In the genomic region with DNA sequence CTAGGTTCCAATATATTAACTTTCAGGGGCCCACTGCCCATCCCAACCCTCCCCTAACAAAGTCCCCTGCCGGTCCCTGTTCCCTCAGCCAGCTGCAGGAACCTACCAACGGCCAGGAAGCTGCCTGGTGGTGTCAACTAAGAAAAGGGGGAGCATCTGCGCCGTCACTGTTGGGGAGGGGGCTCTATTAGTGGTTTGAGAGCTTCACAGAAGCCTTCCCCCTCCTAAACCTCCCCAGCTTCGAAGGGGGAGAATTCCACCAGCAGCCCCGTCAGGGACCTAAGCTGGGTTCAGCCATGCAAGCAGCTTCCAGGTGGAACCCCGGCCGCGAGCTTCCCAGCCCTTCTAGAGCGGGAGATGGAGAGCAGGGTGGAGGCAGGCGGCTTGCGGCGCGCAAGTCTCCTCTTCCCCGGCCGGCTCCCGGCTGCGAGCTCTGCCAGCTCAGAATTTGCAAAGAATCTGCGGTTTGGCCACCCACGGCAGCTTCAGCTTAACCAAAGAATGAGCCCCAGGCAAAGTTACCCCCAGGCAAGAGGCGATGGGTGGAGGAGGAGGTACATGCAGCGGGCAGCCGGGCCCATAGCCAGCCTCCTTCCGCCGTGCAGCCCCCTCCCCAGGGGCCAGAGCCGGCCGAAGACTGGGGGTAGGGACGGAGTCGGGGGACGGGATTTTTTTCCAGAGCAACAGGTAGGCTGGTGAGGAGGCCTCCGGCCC, we compare ENCODE assay signal across 1 cellular context.
A peak's percentile ranks its signal among the peaks of the same experiment; 100 is the strongest.
TF ChIP-seq lines count a peak whose summit lies in the region.

No MANE protein-coding gene starts in this region.

TF ChIP-seq in GM23338, 12 proteins besides CTCF, POLR2A, EP300 and RAD21 (continued from another document):
- TF ChIP-seq, protein P1, sequence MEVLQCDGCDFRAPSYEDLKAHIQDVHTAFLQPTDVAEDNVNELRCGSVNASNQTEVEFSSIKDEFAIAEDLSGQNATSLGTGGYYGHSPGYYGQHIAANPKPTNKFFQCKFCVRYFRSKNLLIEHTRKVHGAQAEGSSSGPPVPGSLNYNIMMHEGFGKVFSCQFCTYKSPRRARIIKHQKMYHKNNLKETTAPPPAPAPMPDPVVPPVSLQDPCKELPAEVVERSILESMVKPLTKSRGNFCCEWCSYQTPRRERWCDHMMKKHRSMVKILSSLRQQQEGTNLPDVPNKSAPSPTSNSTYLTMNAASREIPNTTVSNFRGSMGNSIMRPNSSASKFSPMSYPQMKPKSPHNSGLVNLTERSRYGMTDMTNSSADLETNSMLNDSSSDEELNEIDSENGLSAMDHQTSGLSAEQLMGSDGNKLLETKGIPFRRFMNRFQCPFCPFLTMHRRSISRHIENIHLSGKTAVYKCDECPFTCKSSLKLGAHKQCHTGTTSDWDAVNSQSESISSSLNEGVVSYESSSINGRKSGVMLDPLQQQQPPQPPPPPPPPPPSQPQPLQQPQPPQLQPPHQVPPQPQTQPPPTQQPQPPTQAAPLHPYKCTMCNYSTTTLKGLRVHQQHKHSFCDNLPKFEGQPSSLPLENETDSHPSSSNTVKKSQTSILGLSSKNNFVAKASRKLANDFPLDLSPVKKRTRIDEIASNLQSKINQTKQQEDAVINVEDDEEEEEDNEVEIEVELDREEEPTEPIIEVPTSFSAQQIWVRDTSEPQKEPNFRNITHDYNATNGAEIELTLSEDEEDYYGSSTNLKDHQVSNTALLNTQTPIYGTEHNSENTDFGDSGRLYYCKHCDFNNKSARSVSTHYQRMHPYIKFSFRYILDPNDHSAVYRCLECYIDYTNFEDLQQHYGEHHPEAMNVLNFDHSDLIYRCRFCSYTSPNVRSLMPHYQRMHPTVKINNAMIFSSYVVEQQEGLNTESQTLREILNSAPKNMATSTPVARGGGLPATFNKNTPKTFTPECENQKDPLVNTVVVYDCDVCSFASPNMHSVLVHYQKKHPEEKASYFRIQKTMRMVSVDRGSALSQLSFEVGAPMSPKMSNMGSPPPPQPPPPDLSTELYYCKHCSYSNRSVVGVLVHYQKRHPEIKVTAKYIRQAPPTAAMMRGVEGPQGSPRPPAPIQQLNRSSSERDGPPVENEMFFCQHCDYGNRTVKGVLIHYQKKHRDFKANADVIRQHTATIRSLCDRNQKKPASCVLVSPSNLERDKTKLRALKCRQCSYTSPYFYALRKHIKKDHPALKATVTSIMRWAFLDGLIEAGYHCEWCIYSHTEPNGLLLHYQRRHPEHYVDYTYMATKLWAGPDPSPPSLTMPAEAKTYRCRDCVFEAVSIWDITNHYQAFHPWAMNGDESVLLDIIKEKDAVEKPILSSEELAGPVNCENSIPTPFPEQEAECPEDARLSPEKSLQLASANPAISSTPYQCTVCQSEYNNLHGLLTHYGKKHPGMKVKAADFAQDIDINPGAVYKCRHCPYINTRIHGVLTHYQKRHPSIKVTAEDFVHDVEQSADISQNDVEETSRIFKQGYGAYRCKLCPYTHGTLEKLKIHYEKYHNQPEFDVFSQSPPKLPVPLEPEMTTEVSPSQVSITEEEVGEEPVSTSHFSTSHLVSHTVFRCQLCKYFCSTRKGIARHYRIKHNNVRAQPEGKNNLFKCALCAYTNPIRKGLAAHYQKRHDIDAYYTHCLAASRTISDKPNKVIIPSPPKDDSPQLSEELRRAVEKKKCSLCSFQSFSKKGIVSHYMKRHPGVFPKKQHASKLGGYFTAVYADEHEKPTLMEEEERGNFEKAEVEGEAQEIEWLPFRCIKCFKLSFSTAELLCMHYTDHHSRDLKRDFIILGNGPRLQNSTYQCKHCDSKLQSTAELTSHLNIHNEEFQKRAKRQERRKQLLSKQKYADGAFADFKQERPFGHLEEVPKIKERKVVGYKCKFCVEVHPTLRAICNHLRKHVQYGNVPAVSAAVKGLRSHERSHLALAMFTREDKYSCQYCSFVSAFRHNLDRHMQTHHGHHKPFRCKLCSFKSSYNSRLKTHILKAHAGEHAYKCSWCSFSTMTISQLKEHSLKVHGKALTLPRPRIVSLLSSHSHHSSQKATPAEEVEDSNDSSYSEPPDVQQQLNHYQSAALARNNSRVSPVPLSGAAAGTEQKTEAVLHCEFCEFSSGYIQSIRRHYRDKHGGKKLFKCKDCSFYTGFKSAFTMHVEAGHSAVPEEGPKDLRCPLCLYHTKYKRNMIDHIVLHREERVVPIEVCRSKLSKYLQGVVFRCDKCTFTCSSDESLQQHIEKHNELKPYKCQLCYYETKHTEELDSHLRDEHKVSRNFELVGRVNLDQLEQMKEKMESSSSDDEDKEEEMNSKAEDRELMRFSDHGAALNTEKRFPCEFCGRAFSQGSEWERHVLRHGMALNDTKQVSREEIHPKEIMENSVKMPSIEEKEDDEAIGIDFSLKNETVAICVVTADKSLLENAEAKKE (CRISPR knock-in tag; IDR thresholded peaks at IDR 0.05) = no peak
- TF ChIP-seq STAT1 (IDR thresholded peaks at IDR 0.05; ENCODE audit: unreplicated experiment) (no peak), JUNB (IDR thresholded peaks at IDR 0.05; ENCODE audit: unreplicated experiment) (no peak)
- TF ChIP-seq, protein P2, sequence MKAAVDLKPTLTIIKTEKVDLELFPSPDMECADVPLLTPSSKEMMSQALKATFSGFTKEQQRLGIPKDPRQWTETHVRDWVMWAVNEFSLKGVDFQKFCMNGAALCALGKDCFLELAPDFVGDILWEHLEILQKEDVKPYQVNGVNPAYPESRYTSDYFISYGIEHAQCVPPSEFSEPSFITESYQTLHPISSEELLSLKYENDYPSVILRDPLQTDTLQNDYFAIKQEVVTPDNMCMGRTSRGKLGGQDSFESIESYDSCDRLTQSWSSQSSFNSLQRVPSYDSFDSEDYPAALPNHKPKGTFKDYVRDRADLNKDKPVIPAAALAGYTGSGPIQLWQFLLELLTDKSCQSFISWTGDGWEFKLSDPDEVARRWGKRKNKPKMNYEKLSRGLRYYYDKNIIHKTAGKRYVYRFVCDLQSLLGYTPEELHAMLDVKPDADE (IDR thresholded peaks at IDR 0.05) = 0 out of 2 replicates have a peak, but pooled peaks have one; percentile 0
